Comparison of ENCODE assay signal across 24 cellular contexts in genomic region chr17:12136243-12136642, GRCh38.
"Had no signal": no experiment of that assay in that cellular context is flagged by ENCODE, and none has a peak within 500 bp of the region (broad histone marks: within the 10 kb centered on the region; RNA-seq: fewer than 3 reads in every experiment).

No MANE protein-coding gene starts in this region.

- ATAC-seq: effector memory CD8-positive, alpha-beta T cell; esophagus mucosa; foreskin keratinocyte; gastrocnemius medialis; gastroesophageal sphincter; heart left ventricle; heart right ventricle had no signal

- H3K27me3 ChIP-seq: colonic mucosa, dorsolateral prefrontal cortex, esophagus muscularis mucosa, esophagus squamous epithelium, foreskin keratinocyte, gastrocnemius medialis, gastroesophageal sphincter, heart left ventricle, heart right ventricle had no signal

- H3K27ac ChIP-seq: colonic mucosa, coronary artery, dorsolateral prefrontal cortex, epithelial cell of prostate, esophagus muscularis mucosa, esophagus squamous epithelium, foreskin keratinocyte, gastrocnemius medialis, gastroesophageal sphincter, heart left ventricle, heart right ventricle had no signal

- DNase-seq: colonic mucosa; cortex of kidney; dermis blood vessel endothelial cell; dorsolateral prefrontal cortex; effector CD4-positive, alpha-beta T cell; effector CD8-positive, alpha-beta T cell; effector memory CD4-positive, alpha-beta T cell; effector memory CD8-positive, alpha-beta T cell; endodermal cell; erythroblast; esophagus squamous epithelium; foreskin fibroblast; foreskin keratinocyte; foreskin melanocyte; gastrocnemius medialis; glutamatergic neuron; head of caudate nucleus; heart left ventricle; heart right ventricle had no signal

- H3K36me3 ChIP-seq: colonic mucosa had no signal

- H3K4me1 ChIP-seq: colonic mucosa, esophagus muscularis mucosa, esophagus squamous epithelium, foreskin keratinocyte, gastrocnemius medialis, gastroesophageal sphincter, heart left ventricle, heart right ventricle had no signal

- H3K4me3 ChIP-seq: colonic mucosa, coronary artery, dorsolateral prefrontal cortex, esophagus muscularis mucosa, esophagus squamous epithelium, gastrocnemius medialis, gastroesophageal sphincter, heart left ventricle, heart right ventricle had no signal

- H3K9me3 ChIP-seq: colonic mucosa, esophagus muscularis mucosa, gastroesophageal sphincter had no signal
